ENCODE assay signal across 9 cellular contexts in genomic region chrX:15349046-15349445, GRCh38. TPM values are rescaled to one million over a fixed set of nuclear protein-coding genes. Genes with fewer than 3 reads are reported as not detected.
DNase-seq lines count a peak whose midpoint lies in the region; ATAC-seq and TF ChIP-seq lines count a peak whose summit lies in the region.
"Had no signal": no experiment of that assay in that cellular context is flagged by ENCODE, and none has a peak within 500 bp of the region (broad histone marks: within the 10 kb centered on the region; RNA-seq: fewer than 3 reads in every experiment).

No MANE protein-coding gene starts in this region.

- H3K27ac Mint-ChIP-seq in WTC11 (no peak overlapping the region), glutamatergic neuron (ENCODE audit: unreplicated experiment) (no peak overlapping the region), progenitor cell of endocrine pancreas (no peak overlapping the region)
- no peak overlapping the region for H3K27ac Mint-ChIP-seq in stimulated activated memory B cell treated with anti-CD40 and anti-IgM and Interleukin-4, amounts not matched to agents 10 μg/mL and 1 μg/mL and 100 μg/mL, for 72 hours

- ATAC-seq in GM21723 (IDR thresholded peaks at IDR 0.05; ENCODE audit: unreplicated experiment) (peak; percentile 75), WTC11 (peak; percentile 83), GM21447 (IDR thresholded peaks at IDR 0.05; ENCODE audit: unreplicated experiment) (no peak)
- ATAC-seq in stimulated activated memory B cell treated with anti-CD40 and anti-IgM and Interleukin-4, amounts not matched to agents 10 μg/mL and 1 μg/mL and 100 μg/mL, for 72 hours, result no peak

- H3K9me3 Mint-ChIP-seq in WTC11, result no peaks in the 10 kb centered on the region
- H3K9me3 Mint-ChIP-seq in glutamatergic neuron (ENCODE audit: unreplicated experiment), result no peaks in the 10 kb centered on the region
- H3K9me3 Mint-ChIP-seq in progenitor cell of endocrine pancreas (ENCODE audit: low read depth), result no peaks in the 10 kb centered on the region
- no peaks in the 10 kb centered on the region for H3K9me3 Mint-ChIP-seq in stimulated activated memory B cell treated with anti-CD40 and anti-IgM and Interleukin-4, amounts not matched to agents 10 μg/mL and 1 μg/mL and 100 μg/mL, for 72 hours

- H3K36me3 Mint-ChIP-seq in WTC11 (no peaks in the 10 kb centered on the region), glutamatergic neuron (ENCODE audit: unreplicated experiment) (no peaks in the 10 kb centered on the region), progenitor cell of endocrine pancreas (ENCODE audit: insufficient read depth) (no peaks in the 10 kb centered on the region)
- no peaks in the 10 kb centered on the region for H3K36me3 Mint-ChIP-seq in stimulated activated memory B cell treated with anti-CD40 and anti-IgM and Interleukin-4, amounts not matched to agents 10 μg/mL and 1 μg/mL and 100 μg/mL, for 72 hours

- H3K4me1 Mint-ChIP-seq in WTC11 (peaks cover 9% of the 10 kb centered on the region), glutamatergic neuron (ENCODE audit: low read depth, unreplicated experiment) (peaks cover 9% of the 10 kb centered on the region), progenitor cell of endocrine pancreas (ENCODE audit: low read depth) (no peaks in the 10 kb centered on the region)
- H3K4me1 Mint-ChIP-seq in stimulated activated memory B cell treated with anti-CD40 and anti-IgM and Interleukin-4, amounts not matched to agents 10 μg/mL and 1 μg/mL and 100 μg/mL, for 72 hours, result peaks cover 7% of the 10 kb centered on the region

- H3K4me3 Mint-ChIP-seq in WTC11, result no peak overlapping the region
- no peak overlapping the region for H3K4me3 Mint-ChIP-seq in glutamatergic neuron (ENCODE audit: unreplicated experiment)
- no peak overlapping the region for H3K4me3 Mint-ChIP-seq in progenitor cell of endocrine pancreas (ENCODE audit: low read depth)
- H3K4me3 Mint-ChIP-seq in stimulated activated memory B cell treated with anti-CD40 and anti-IgM and Interleukin-4, amounts not matched to agents 10 μg/mL and 1 μg/mL and 100 μg/mL, for 72 hours, result no peak overlapping the region

- POLR2A ChIA-PET in WTC11 (lab: Charles Lee), result no interaction called here

- peak; percentile 63 for DNase-seq in DMS53 treated with DMSO at 0.1 percent for 48 hours (lab: John Stamatoyannopoulos, UW; ENCODE audit: unreplicated experiment)
- peak; percentile 29 for DNase-seq in NCI-H2171 (lab: John Stamatoyannopoulos, UW)
- DNase-seq in WTC11 (ENCODE audit: low spot score), result no peak
- no peak for DNase-seq in glutamatergic neuron
- peak; percentile 15 for DNase-seq in progenitor cell of endocrine pancreas (ENCODE audit: low spot score, unreplicated experiment)

- CTCF ChIA-PET in WTC11 (lab: Charles Lee), result interaction anchor here (0.7 to 3.0 kb wide), 4 partner anchors 11 to 122 kb away, joined by 4 to 48 read pairs (median 5); no protein-coding TSS in a partner anchor

- peaks cover 17% of the 10 kb centered on the region for H3K27me3 Mint-ChIP-seq in WTC11 (ENCODE audit: low read depth)
- peaks cover 2% of the 10 kb centered on the region for H3K27me3 Mint-ChIP-seq in glutamatergic neuron (ENCODE audit: unreplicated experiment)
- peaks cover 15% of the 10 kb centered on the region for H3K27me3 Mint-ChIP-seq in progenitor cell of endocrine pancreas
- H3K27me3 Mint-ChIP-seq in stimulated activated memory B cell treated with anti-CD40 and anti-IgM and Interleukin-4, amounts not matched to agents 10 μg/mL and 1 μg/mL and 100 μg/mL, for 72 hours, result peaks cover 3% of the 10 kb centered on the region

- no peak for TF ChIP-seq CTCF in WTC11 (IDR thresholded peaks at IDR 0.05)
- TF ChIP-seq CTCF in glutamatergic neuron (IDR thresholded peaks at IDR 0.05; ENCODE audit: partially characterized antibody, unreplicated experiment), result peak; percentile 42
- peak; percentile 72 for TF ChIP-seq CTCF in progenitor cell of endocrine pancreas (IDR thresholded peaks at IDR 0.05; ENCODE audit: unreplicated experiment)

TF ChIP-seq in WTC11, 78 proteins besides CTCF, POLR2A, EP300 and RAD21:
- TF ChIP-seq NR1H2 (CRISPR knock-in tag; IDR thresholded peaks at IDR 0.05) (no peak), OVOL2 (CRISPR knock-in tag; IDR thresholded peaks at IDR 0.05; ENCODE audit: borderline replicate concordance) (no peak), FOXP1 (CRISPR knock-in tag; IDR thresholded peaks at IDR 0.05; ENCODE audit: borderline replicate concordance) (no peak), ZMAT4 (CRISPR knock-in tag; IDR thresholded peaks at IDR 0.05) (no peak), ZNF263 (CRISPR knock-in tag; IDR thresholded peaks at IDR 0.05; ENCODE audit: low read depth) (no peak), ZNF138 (CRISPR knock-in tag; conservative IDR thresholded peaks at IDR 0.05) (no peak), TP53 (CRISPR knock-in tag; IDR thresholded peaks at IDR 0.05) (no peak), HMGA2 (CRISPR knock-in tag; IDR thresholded peaks at IDR 0.05) (no peak), MXD4 (CRISPR knock-in tag; IDR thresholded peaks at IDR 0.05; ENCODE audit: borderline replicate concordance) (no peak), STAT6 (CRISPR knock-in tag; conservative IDR thresholded peaks at IDR 0.05; ENCODE audit: low read depth) (no peak), RORB (CRISPR knock-in tag; IDR thresholded peaks at IDR 0.05) (no peak)
TF ChIP-seq in WTC11: peak in this region for 0.

RNA-seq across cellular contexts. Expression of gene PIGA, which starts 13.7 kb away (rescaled TPM):
- total RNA-seq in WTC11 (2021) (10.6 to 11.3 TPM (median 11.2 TPM) in 3 replicates), glutamatergic neuron (ENCODE audit: unreplicated experiment) (11.3 TPM), progenitor cell of endocrine pancreas (22.0 and 22.9 TPM in 2 replicates)

RNA-seq across cellular contexts. Expression of gene ASB11, which starts 33.6 kb away (rescaled TPM):
- total RNA-seq in WTC11 (2021), result not detected in 3 replicates
- not detected for total RNA-seq in glutamatergic neuron (ENCODE audit: unreplicated experiment)
- total RNA-seq in progenitor cell of endocrine pancreas, result not detected in 2 replicates
- total RNA-seq: activated CD8-positive, alpha-beta memory T cell treated with anti-CD3 and anti-CD28 coated beads for 36 hours had no signal

RNA-seq across cellular contexts. Expression of gene VEGFD, which starts 35.2 kb away (rescaled TPM):
- total RNA-seq in WTC11 (2021) (0.16 TPM in 1 of 3 replicates, not detected in the others), glutamatergic neuron (ENCODE audit: unreplicated experiment) (0.20 TPM), progenitor cell of endocrine pancreas (0.22 and 0.47 TPM in 2 replicates)
- total RNA-seq: activated CD8-positive, alpha-beta memory T cell treated with anti-CD3 and anti-CD28 coated beads for 36 hours had no signal

Comparison
In these comparisons a context has a peak if more than half of its experiments do, and no peak if none do; other contexts are left out.
1. DNase-seq: peak in DMS53 treated with DMSO at 0.1 percent for 48 hours (single experiment), NCI-H2171 (single experiment) and progenitor cell of endocrine pancreas (single experiment); none in WTC11 (single experiment) and glutamatergic neuron (single experiment).
2. ATAC-seq: peak in GM21723 (single experiment) and WTC11 (single experiment); none in stimulated activated memory B cell treated with anti-CD40 and anti-IgM and Interleukin-4, amounts not matched to agents 10 μg/mL and 1 μg/mL and 100 μg/mL, for 72 hours (single experiment) and GM21447 (single experiment).